ENCODE assay signal across 20 cellular contexts in the genomic region with DNA sequence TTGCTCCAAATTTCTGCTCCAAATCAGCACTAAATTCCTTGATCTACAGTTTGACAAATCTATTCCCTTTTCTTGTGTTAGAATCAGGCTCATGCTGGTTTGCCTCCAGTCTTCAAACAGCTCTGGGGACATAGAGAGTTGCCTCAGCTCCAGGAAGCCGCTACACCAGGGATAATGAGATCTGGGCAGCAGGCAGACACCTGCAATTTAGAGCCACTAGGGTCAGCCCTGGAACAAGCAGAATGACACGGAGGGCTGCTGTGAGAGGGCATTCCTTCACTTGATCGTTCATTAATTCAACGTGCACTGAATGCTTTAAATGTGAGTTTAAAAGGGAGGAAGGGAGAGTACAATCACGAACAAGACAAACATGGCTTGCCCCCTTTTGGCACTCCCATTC. TPM values are rescaled to one million over a fixed set of nuclear protein-coding genes. Genes with fewer than 3 reads are reported as not detected.
A peak's percentile ranks its signal among the peaks of the same experiment; 100 is the strongest.
DNase-seq lines count a peak whose midpoint lies in the region; ATAC-seq, FAIRE-seq and TF ChIP-seq lines count a peak whose summit lies in the region.
"Had no signal": no experiment of that assay in that cellular context is flagged by ENCODE, and none has a peak within 500 bp of the region (broad histone marks: within the 10 kb centered on the region; RNA-seq: fewer than 3 reads in every experiment).

No MANE protein-coding gene starts in this region.

- no peaks in the 10 kb centered on the region for H3K36me3 ChIP-seq in H1 (ENCODE audit: control insufficient read depth in 2 of 4, insufficient read depth in 4 of 4, low read length in 3 of 4)
- no peaks in the 10 kb centered on the region for H3K36me3 ChIP-seq in psoas muscle (ENCODE audit: insufficient read depth in 1 of 2, low read depth in 1 of 2)

- no peak for TF ChIP-seq POLR2A in H1 (IDR thresholded peaks at IDR 0.05; ENCODE audit: control extremely low read depth in 1 of 2, low read depth in 2 of 2, low read length in 2 of 2)

- FAIRE-seq in H1 (lab: Jason Lieb, UNC), result peak; percentile 78
- FAIRE-seq: GM12892, GM19239, H54 had no signal

- H3K27ac Mint-ChIP-seq in activated naive CD4-positive, alpha-beta T cell treated with anti-CD3 and anti-CD28 coated beads, Interleukin-2, amount 50 U/mL, for 24 hours, result peak overlapping the region; percentile 71
- H3K27ac Mint-ChIP-seq in activated naive CD4-positive, alpha-beta T cell treated with anti-CD3 and anti-CD28 coated beads, Interleukin-2, amount 10 ng/mL, durations not matched to agents 7 days and 5 days, result no peak overlapping the region
- H3K27ac Mint-ChIP-seq: CD14-positive monocyte; CD8-positive, alpha-beta T cell had no signal

- no peak overlapping the region for H4K5ac ChIP-seq in H1 (ENCODE audit: insufficient read length, low read depth, low read length)

- H3K56ac ChIP-seq in H1 (replicated peaks; ENCODE audit: insufficient read length, low read depth, low read length), result no peak overlapping the region

- peaks cover 11% of the 10 kb centered on the region for H3K23me2 ChIP-seq in H1 (ENCODE audit: low read depth, low read length)

- peak in 1 of 2 experiments; percentile 19; a peak in 1 of 4 replicates for TF ChIP-seq RAD21 in H1 (IDR thresholded peaks at IDR 0.05 in 1 of 2, conservative IDR thresholded peaks at IDR 0.05 in 1 of 2; ENCODE audit: low read depth in 2 of 2, low read length in 2 of 2)

- 71% methylated on average over 5 of the region's 5 CpGs; no CpG with 5 or more reads in 1 of the 2 experiments for WGBS in H1 (ENCODE audit: extremely low coverage in 1 of 2, insufficient coverage in 1 of 2, insufficient read length in 1 of 2, insufficient replicate concordance in 2 of 2, low coverage in 1 of 2, low lambda C conversion rate in 2 of 2, missing lambda C conversion rate in 1 of 2), 2 experiments
- 72 to 75% (median 72%) methylated on average over 5 of the region's 5 CpGs for whole genome bisulfite sequencing in psoas muscle, 3 donors

- H2AK5ac ChIP-seq in H1 (ENCODE audit: low read depth, low read length), result no peak overlapping the region

- H2BK5ac ChIP-seq in H1 (ENCODE audit: low read depth, low read length), result no peak overlapping the region

- H3K18ac ChIP-seq in H1 (ENCODE audit: extremely low read depth, low read length), result no peak overlapping the region

- POLR2A ChIA-PET in H1 (lab: Charles Lee; ENCODE audit: partially characterized antibody), result no interaction called here

- no peaks in the 10 kb centered on the region for H3K79me1 ChIP-seq in H1 (ENCODE audit: low read depth, low read length)

- H3K79me2 ChIP-seq in H1 (ENCODE audit: control insufficient read depth in 1 of 2, insufficient read depth in 2 of 2, low read length in 2 of 2), result no peaks in the 10 kb centered on the region

- no peak overlapping the region for H2BK12ac ChIP-seq in H1 (ENCODE audit: low read depth, low read length)

- H3K4me3 ChIP-seq in H1 (ENCODE audit: extremely low read depth in 1 of 4, insufficient read depth in 2 of 4, low read depth in 3 of 4, low read length in 4 of 4), result no peak overlapping the region
- H3K4me3 ChIP-seq in psoas muscle, result no peak overlapping the region

- intact Hi-C loops in psoas muscle (cut with DNase I), result no loop called here

- peaks cover 0 to 11% (median 2%) of the 10 kb centered on the region in 4 experiments; a peak in 3 of 7 replicates for H3K4me1 ChIP-seq in H1 (replicated peaks in 1 of 4; ENCODE audit: control insufficient read depth in 3 of 4, insufficient read depth in 4 of 4, low read length in 3 of 4)
- H3K4me1 ChIP-seq in psoas muscle, result peaks cover 11% of the 10 kb centered on the region

- no peak overlapping the region for H2AFZ ChIP-seq in H1 (ENCODE audit: low read length)

- no peak overlapping the region for H3K9ac ChIP-seq in H1 (replicated peaks in 1 of 4; ENCODE audit: extremely low read depth in 1 of 4, low read depth in 3 of 4, low read length in 3 of 4)

- no peaks in the 10 kb centered on the region for H3K9me3 Mint-ChIP-seq in activated naive CD4-positive, alpha-beta T cell treated with anti-CD3 and anti-CD28 coated beads, Interleukin-2, amount 50 U/mL, for 24 hours
- H3K9me3 Mint-ChIP-seq in activated naive CD4-positive, alpha-beta T cell treated with anti-CD3 and anti-CD28 coated beads, Interleukin-2, amount 10 ng/mL, durations not matched to agents 7 days and 5 days, result peaks cover 5% of the 10 kb centered on the region
- H3K9me3 Mint-ChIP-seq: CD14-positive monocyte; CD8-positive, alpha-beta T cell had no signal

- H4K8ac ChIP-seq in H1 (ENCODE audit: extremely low read depth, insufficient read depth, low read length), result no peak overlapping the region

- ATAC-seq in psoas muscle (no peak), HG03097 (IDR thresholded peaks at IDR 0.05; ENCODE audit: low FRiP score, unreplicated experiment) (no peak), GM19023 (IDR thresholded peaks at IDR 0.05; ENCODE audit: unreplicated experiment) (no peak)
- ATAC-seq: CD8-positive, alpha-beta T cell had no signal

- H3K23ac ChIP-seq in H1 (ENCODE audit: insufficient read length), result no peak overlapping the region

- H3K27ac ChIP-seq in H1 (ENCODE audit: low read depth, low read length), result no peak overlapping the region
- no peak overlapping the region for H3K27ac ChIP-seq in psoas muscle
- H3K27ac ChIP-seq: 22Rv1, HL-60 had no signal

- CTCF ChIA-PET in activated naive CD4-positive, alpha-beta T cell treated with anti-CD3 and anti-CD28 coated beads, Interleukin-2, amount 10 ng/mL, durations not matched to agents 7 days and 5 days (lab: Charles Lee), result no interaction called here
- CTCF ChIA-PET in H1 (lab: Charles Lee; ENCODE audit: partially characterized antibody), result interaction anchor here (0.8 to 6.8 kb wide), 11 partner anchors 12 to 217 kb away, joined by 3 to 55 read pairs (median 4); no protein-coding TSS in a partner anchor

- no peaks in the 10 kb centered on the region for H4K20me1 ChIP-seq in H1 (replicated peaks in 1 of 2; ENCODE audit: control insufficient read depth in 1 of 2, insufficient read depth in 2 of 2, low read length in 2 of 2)

- H2BK15ac ChIP-seq in H1 (ENCODE audit: low read length), result no peak overlapping the region

- no peaks in the 10 kb centered on the region for H3K27me3 Mint-ChIP-seq in activated naive CD4-positive, alpha-beta T cell treated with anti-CD3 and anti-CD28 coated beads, Interleukin-2, amount 50 U/mL, for 24 hours
- H3K27me3 Mint-ChIP-seq in activated naive CD4-positive, alpha-beta T cell treated with anti-CD3 and anti-CD28 coated beads, Interleukin-2, amount 10 ng/mL, durations not matched to agents 7 days and 5 days, result peaks cover 19% of the 10 kb centered on the region

- no peaks in the 10 kb centered on the region for H3K36me3 Mint-ChIP-seq in activated naive CD4-positive, alpha-beta T cell treated with anti-CD3 and anti-CD28 coated beads, Interleukin-2, amount 50 U/mL, for 24 hours
- H3K36me3 Mint-ChIP-seq in activated naive CD4-positive, alpha-beta T cell treated with anti-CD3 and anti-CD28 coated beads, Interleukin-2, amount 10 ng/mL, durations not matched to agents 7 days and 5 days, result peaks cover 5% of the 10 kb centered on the region

- no peak overlapping the region for H3K4ac ChIP-seq in H1 (replicated peaks; ENCODE audit: insufficient read length, low read depth, low read length)

- no peak overlapping the region for H3K14ac ChIP-seq in H1 (ENCODE audit: insufficient read length)

- H3K27me3 ChIP-seq in H1 (replicated peaks in 1 of 4; ENCODE audit: control insufficient read depth in 3 of 4, extremely low read depth in 1 of 4, insufficient read depth in 3 of 4, low read length in 3 of 4) (no peaks in the 10 kb centered on the region; a peak in 2 of 7 replicates), psoas muscle (ENCODE audit: insufficient read depth in 3 of 3, low read length in 2 of 3) (peaks cover 0 to 20% (median 10%) of the 10 kb centered on the region in 3 donors)

- H3K4me3 Mint-ChIP-seq in activated naive CD4-positive, alpha-beta T cell treated with anti-CD3 and anti-CD28 coated beads, Interleukin-2, amount 50 U/mL, for 24 hours, result no peak overlapping the region
- no peak overlapping the region for H3K4me3 Mint-ChIP-seq in activated naive CD4-positive, alpha-beta T cell treated with anti-CD3 and anti-CD28 coated beads, Interleukin-2, amount 10 ng/mL, durations not matched to agents 7 days and 5 days
- H3K4me3 Mint-ChIP-seq: CD14-positive monocyte; CD8-positive, alpha-beta T cell had no signal

- no peak for DNase-seq in activated naive CD4-positive, alpha-beta T cell treated with anti-CD3 and anti-CD28 coated beads, Interleukin-2, amount 10 ng/mL, durations not matched to agents 7 days and 5 days
- DNase-seq in H1 (ENCODE audit: low read depth in 1 of 2, low spot score in 2 of 2) (no peak), islet precursor cell (peak; percentile 62), foreskin melanocyte (no peak), psoas muscle (no peak)
- DNase-seq: CD8-positive, alpha-beta T cell; COR-L47; DND-41; GDM1 had no signal

- H3K4me1 Mint-ChIP-seq in activated naive CD4-positive, alpha-beta T cell treated with anti-CD3 and anti-CD28 coated beads, Interleukin-2, amount 50 U/mL, for 24 hours, result peaks cover 19% of the 10 kb centered on the region
- peaks cover 28% of the 10 kb centered on the region for H3K4me1 Mint-ChIP-seq in activated naive CD4-positive, alpha-beta T cell treated with anti-CD3 and anti-CD28 coated beads, Interleukin-2, amount 10 ng/mL, durations not matched to agents 7 days and 5 days

- no peak overlapping the region for H3K4me2 ChIP-seq in H1 (ENCODE audit: insufficient read depth in 1 of 2, low read depth in 2 of 2, low read length in 2 of 2)

- H4K91ac ChIP-seq in H1 (replicated peaks; ENCODE audit: insufficient read length, low read length), result no peak overlapping the region

- no peaks in the 10 kb centered on the region; a peak in 1 of 4 replicates for H3K9me3 ChIP-seq in H1 (ENCODE audit: insufficient read depth in 2 of 2, low read depth in 1 of 2, low read length in 1 of 2)
- no peaks in the 10 kb centered on the region for H3K9me3 ChIP-seq in psoas muscle

- TF ChIP-seq CTCF in H1 (IDR thresholded peaks at IDR 0.05; ENCODE audit: control extremely low read depth in 1 of 3, insufficient read depth in 1 of 3, low read depth in 1 of 3, low read length in 3 of 3), result peak in 1 of 3 experiments; percentile 36; a peak in 1 of 4 replicates
- TF ChIP-seq CTCF in psoas muscle (IDR thresholded peaks at IDR 0.05), result no peak

- no peak for TF ChIP-seq EP300 in H1 (IDR thresholded peaks at IDR 0.05; ENCODE audit: borderline replicate concordance in 1 of 2, low read depth in 2 of 2, low read length in 2 of 2)

- H2BK120ac ChIP-seq in H1 (replicated peaks; ENCODE audit: low read depth, low read length), result no peak overlapping the region

- H2BK20ac ChIP-seq in H1 (ENCODE audit: low read length), result no peak overlapping the region

RNA-seq across cellular contexts. Expression of gene ELMO1, which starts 3.7 kb away (rescaled TPM):
- total RNA-seq in H1 (2021; fragmentation: NEBNext Ultra II Directional; extraction: Animal tissue kit (Norgen Biotek cat#: 25700)), result 18.4 and 20.6 TPM in 2 replicates
- polyA plus RNA-seq in H1 (2011; rRNA removed) (14.1 and 21.0 TPM in 2 replicates), psoas muscle (1 to 10 TPM; 2.8 to 5.6 (median 3.2) TPM)
- polyA plus RNA-seq in H1 (2011; cell fraction: cytosol; rRNA removed), result 8.6 TPM
- polyA plus RNA-seq in H1 (2011; cell fraction: nucleus; rRNA removed), result 18.5 TPM
- polyA plus RNA-seq in H1 (2012, experiment 1 of 2), result 19.3 to 24.3 TPM (median 21.1 TPM) in 4 replicates
- 10.1 TPM for polyA plus RNA-seq in H1 (2012, experiment 2 of 2)
- 6.8 TPM for polyA plus RNA-seq in H1 (2013, experiment 1 of 2)
- polyA plus RNA-seq in H1 (2013, experiment 2 of 2), result 6.6 TPM
- polyA minus RNA-seq in H1 (2011; rRNA and poly(A)+ RNA removed), result 65.9 and 71.4 TPM in 2 replicates
- polyA minus RNA-seq in H1 (2011; cell fraction: cytosol; rRNA and poly(A)+ RNA removed), result 19.8 TPM
- 178 TPM for polyA minus RNA-seq in H1 (2011; cell fraction: nucleus; rRNA and poly(A)+ RNA removed)
- 1 to 10 TPM; 6.9 to 8.1 (median 7.3) TPM for total RNA-seq in psoas muscle
- total RNA-seq: A673 had no signal
- polyA plus RNA-seq: BJ had no signal
